In genomic region chr6:1197309-1197708, GRCh38 we compare ENCODE assay signal across 1 cellular context.
TF ChIP-seq lines count a peak whose summit lies in the region.

No MANE protein-coding gene starts in this region.

TF ChIP-seq in HepG2, 621 proteins besides CTCF, POLR2A, EP300 and RAD21 (continued from another document and continues in another):
- no peak for TF ChIP-seq ZNF142 (CRISPR knock-in tag; IDR thresholded peaks at IDR 0.05)
- no peak for TF ChIP-seq ZNF737 (CRISPR knock-in tag; IDR thresholded peaks at IDR 0.05; ENCODE audit: borderline replicate concordance)
- TF ChIP-seq MAZ (IDR thresholded peaks at IDR 0.05; ENCODE audit: borderline replicate concordance, low read depth, low read length), result no peak
- no peak for TF ChIP-seq MAZ (CRISPR knock-in tag; IDR thresholded peaks at IDR 0.05; ENCODE audit: low read depth)
- TF ChIP-seq ZNF101 (CRISPR knock-in tag; IDR thresholded peaks at IDR 0.05; ENCODE audit: borderline replicate concordance, low read depth), result no peak
- no peak for TF ChIP-seq FOXA1 (IDR thresholded peaks at IDR 0.05)
- peak; percentile 54; the same call in 1 of the 2 replicates for TF ChIP-seq FOXA1 (CRISPR knock-in tag; IDR thresholded peaks at IDR 0.05)
- peak; percentile 57 for TF ChIP-seq CEBPG (CRISPR knock-in tag; IDR thresholded peaks at IDR 0.05)
- no peak for TF ChIP-seq ZNF766 (CRISPR knock-in tag; IDR thresholded peaks at IDR 0.05; ENCODE audit: borderline replicate concordance)
- no peak for TF ChIP-seq EHMT2 (IDR thresholded peaks at IDR 0.05; ENCODE audit: borderline replicate concordance, low read depth, low read length)
- no peak for TF ChIP-seq BRF2 (CRISPR knock-in tag; IDR thresholded peaks at IDR 0.05)
- no peak for TF ChIP-seq TRIM24 (CRISPR knock-in tag; IDR thresholded peaks at IDR 0.05)
- TF ChIP-seq RARA (CRISPR knock-in tag; IDR thresholded peaks at IDR 0.05), result peak; percentile 43; the same call in 1 of the 2 replicates
- no peak for TF ChIP-seq MLX (CRISPR knock-in tag; IDR thresholded peaks at IDR 0.05)
- peak; percentile 74; the same call in 1 of the 2 replicates for TF ChIP-seq ZNF652 (CRISPR knock-in tag; IDR thresholded peaks at IDR 0.05; ENCODE audit: borderline replicate concordance, low read depth)
- no peak for TF ChIP-seq ZNF337 (CRISPR knock-in tag; IDR thresholded peaks at IDR 0.05; ENCODE audit: borderline replicate concordance, low read depth)
- TF ChIP-seq AHDC1 (CRISPR knock-in tag; IDR thresholded peaks at IDR 0.05; ENCODE audit: borderline replicate concordance), result peak; percentile 81
- TF ChIP-seq SP1 (IDR thresholded peaks at IDR 0.05), result no peak
- no peak for TF ChIP-seq SP1 (CRISPR knock-in tag; IDR thresholded peaks at IDR 0.05)
- peak; percentile 67; the same call in 1 of the 2 replicates for TF ChIP-seq TCF7 (IDR thresholded peaks at IDR 0.05; ENCODE audit: low read depth)
- no peak for TF ChIP-seq ZNF354B (CRISPR knock-in tag; IDR thresholded peaks at IDR 0.05)
- no peak for TF ChIP-seq PLSCR1 (CRISPR knock-in tag; IDR thresholded peaks at IDR 0.05; ENCODE audit: borderline replicate concordance)
- no peak for TF ChIP-seq ZNF839 (CRISPR knock-in tag; IDR thresholded peaks at IDR 0.05; ENCODE audit: borderline replicate concordance)
- TF ChIP-seq ARID5B (CRISPR knock-in tag; IDR thresholded peaks at IDR 0.05), result 0 out of 2 replicates have a peak, but pooled peaks have one; percentile 57
- TF ChIP-seq ARHGAP35 (CRISPR knock-in tag; IDR thresholded peaks at IDR 0.05; ENCODE audit: borderline replicate concordance), result no peak
- TF ChIP-seq KLF12 (CRISPR knock-in tag; IDR thresholded peaks at IDR 0.05; ENCODE audit: borderline replicate concordance), result no peak
- no peak for TF ChIP-seq EEA1 (CRISPR knock-in tag; IDR thresholded peaks at IDR 0.05; ENCODE audit: borderline replicate concordance)
- TF ChIP-seq SOX13 (IDR thresholded peaks at IDR 0.05), result peak; percentile 34; the same call in 1 of the 2 replicates
- TF ChIP-seq SOX13 (CRISPR knock-in tag; conservative IDR thresholded peaks at IDR 0.05 in 1 of 2, IDR thresholded peaks at IDR 0.05 in 1 of 2), result peak in 1 of 2 experiments; percentile 79; a peak in 2 of 4 replicates
- no peak for TF ChIP-seq SOX6 (IDR thresholded peaks at IDR 0.05)
- TF ChIP-seq SOX6 (CRISPR knock-in tag; IDR thresholded peaks at IDR 0.05), result peak; percentile 85
- peak in 1 of 2 experiments; percentile 55; a peak in 1 of 4 replicates for TF ChIP-seq ATF4 (CRISPR knock-in tag; IDR thresholded peaks at IDR 0.05)
- TF ChIP-seq HNRNPK (IDR thresholded peaks at IDR 0.05; ENCODE audit: low read depth, low read length, poor library complexity, severe bottlenecking), result no peak
- TF ChIP-seq ELF3 (CRISPR knock-in tag; IDR thresholded peaks at IDR 0.05), result peak; percentile 91
- no peak for TF ChIP-seq REL (CRISPR knock-in tag; conservative IDR thresholded peaks at IDR 0.05)
- TF ChIP-seq KMT2A (CRISPR knock-in tag; IDR thresholded peaks at IDR 0.05), result no peak
- no peak for TF ChIP-seq NFYC (CRISPR knock-in tag; IDR thresholded peaks at IDR 0.05)
- no peak for TF ChIP-seq ZNF501 (CRISPR knock-in tag; IDR thresholded peaks at IDR 0.05)
- TF ChIP-seq NCOA2 (CRISPR knock-in tag; IDR thresholded peaks at IDR 0.05), result peak; percentile 58; the same call in 1 of the 2 replicates
- no peak for TF ChIP-seq ZNF235 (CRISPR knock-in tag; IDR thresholded peaks at IDR 0.05; ENCODE audit: borderline replicate concordance)
- no peak for TF ChIP-seq FOXP1 (IDR thresholded peaks at IDR 0.05)
- peak; percentile 92 for TF ChIP-seq FOXP1 (CRISPR knock-in tag; IDR thresholded peaks at IDR 0.05)
- TF ChIP-seq NFIC (IDR thresholded peaks at IDR 0.05; ENCODE audit: low read length), result peak; percentile 51; the same call in 1 of the 2 replicates
- 0 out of 2 replicates have a peak, but pooled peaks have one; percentile 43 for TF ChIP-seq DPF2 (CRISPR knock-in tag; IDR thresholded peaks at IDR 0.05; ENCODE audit: borderline replicate concordance, low read depth)
